In genomic region chr16:1180772-1181714, GRCh38 we compare ENCODE assay signal across 15 cellular contexts. TPM values are rescaled to one million over a fixed set of nuclear protein-coding genes. Genes with fewer than 3 reads are reported as not detected.
DNase-seq lines count a peak whose midpoint lies in the region; ATAC-seq and TF ChIP-seq lines count a peak whose summit lies in the region.
"Had no signal": no experiment of that assay in that cellular context is flagged by ENCODE, and none has a peak within 500 bp of the region (broad histone marks: within the 10 kb centered on the region; RNA-seq: fewer than 3 reads in every experiment).

No MANE protein-coding gene starts in this region.

- 0 out of 2 replicates have a peak, but pooled peaks have one; percentile 6 for TF ChIP-seq CTCF in AG04450 (IDR thresholded peaks at IDR 0.05; ENCODE audit: low read depth, low read length)
- TF ChIP-seq CTCF in Panc1 (IDR thresholded peaks at IDR 0.05) = peak; percentile 85
- no peak for TF ChIP-seq CTCF in parathyroid adenoma (IDR thresholded peaks at IDR 0.05)
- TF ChIP-seq CTCF in lower lobe of right lung (IDR thresholded peaks at IDR 0.05) = no peak

- H3K4me3 ChIP-seq in AG04450 (ENCODE audit: low read depth, low read length) (no peak overlapping the region), Panc1 (ENCODE audit: low read depth in 2 of 2, low read length in 2 of 2) (no peak overlapping the region), parathyroid adenoma (ENCODE audit: low read depth, low read length) (no peak overlapping the region), lower lobe of right lung (no peak overlapping the region)

- H3K36me3 ChIP-seq in Panc1 (ENCODE audit: control insufficient read depth, insufficient read depth, low read length) (no peaks in the 10 kb centered on the region), parathyroid adenoma (ENCODE audit: control insufficient read depth, insufficient read depth, low read length) (no peaks in the 10 kb centered on the region), lower lobe of right lung (no peaks in the 10 kb centered on the region)

- H3K27ac ChIP-seq in AG04450 (ENCODE audit: low read depth, low read length) (no peak overlapping the region), Panc1 (ENCODE audit: low read length) (peak overlapping the region; percentile 34; the same call in 1 of the 2 replicates), parathyroid adenoma (peak overlapping the region; percentile 100), lower lobe of right lung (no peak overlapping the region)

- DNase-seq in AG04450 (ENCODE audit: low read depth, low spot score) (no peak), Panc1 (ENCODE audit: low read depth, low spot score) (no peak), Right ventricle myocardium superior (peak; percentile 60), ureter (ENCODE audit: low spot score) (no peak), lower lobe of right lung (no peak), KG1 (lab: John Stamatoyannopoulos, UW) (no peak)
- DNase-seq: AML-193; hippocampal formation; naive B cell; NCI-H1930; stimulated activated CD4-positive, alpha-beta T cell treated with anti-CD3 and anti-CD28 coated beads, Interleukin-2, amount 100 ng/mL, for 24 hours had no signal

- peaks cover 20% of the 10 kb centered on the region for H3K79me2 ChIP-seq in parathyroid adenoma

- peaks cover 44% of the 10 kb centered on the region for H3K4me1 ChIP-seq in Panc1 (ENCODE audit: control insufficient read depth, insufficient read depth, low read length)
- peaks cover 24% of the 10 kb centered on the region for H3K4me1 ChIP-seq in parathyroid adenoma
- H3K4me1 ChIP-seq in lower lobe of right lung = peaks cover 16% of the 10 kb centered on the region

- H3K27me3 ChIP-seq in AG04450 (ENCODE audit: control insufficient read depth, insufficient read depth, low read length) = no peaks in the 10 kb centered on the region
- no peaks in the 10 kb centered on the region for H3K27me3 ChIP-seq in Panc1 (ENCODE audit: control insufficient read depth, insufficient read depth, low read length)
- no peaks in the 10 kb centered on the region for H3K27me3 ChIP-seq in parathyroid adenoma (ENCODE audit: control insufficient read depth, insufficient read depth, low read length)
- H3K27me3 ChIP-seq in lower lobe of right lung (ENCODE audit: low read depth) = peaks cover 4% of the 10 kb centered on the region

- no peak overlapping the region for H3K4me2 ChIP-seq in parathyroid adenoma (ENCODE audit: low read length)

- POLR2A ChIA-PET in AG04450 (lab: Yijun Ruan, JAX) (no interaction called here), Panc1 (lab: Charles Lee) (interaction anchor here (1.3 kb wide), 1 partner anchor 21 kb away, joined by 3 read pairs; no protein-coding TSS in a partner anchor)

- BruUV-seq in Panc1 (replicated peaks; lab: Mats Ljungman, UMichigan) = no TSS peak

- in situ Hi-C loops in Panc1 (cut with HindIII; ENCODE audit: low pct_unique_long_range_greater_than_20kb, low sequenced_read_pairs) = no loop called here

- H3K9me3 ChIP-seq in AG04450 (ENCODE audit: control insufficient read depth, insufficient read depth, low read length) (peaks cover 17% of the 10 kb centered on the region), Panc1 (ENCODE audit: control insufficient read depth, insufficient read depth, low read depth, low read length) (no peaks in the 10 kb centered on the region), parathyroid adenoma (ENCODE audit: control insufficient read depth, low read length) (no peaks in the 10 kb centered on the region), lower lobe of right lung (no peaks in the 10 kb centered on the region)

- ATAC-seq in Panc1 (no peak), Right ventricle myocardium superior (ENCODE audit: poor library complexity) (peak; percentile 49), lower lobe of right lung (no peak), GM18520 (IDR thresholded peaks at IDR 0.05; ENCODE audit: unreplicated experiment) (no peak)

- CTCF ChIA-PET in AG04450 (lab: Charles Lee) = interaction anchor here (0.9 to 1.2 kb wide), 2 partner anchors 78 to 116 kb away, joined by 3 read pairs; no protein-coding TSS in a partner anchor
- CTCF ChIA-PET in Panc1 (lab: Charles Lee) = interaction anchor here (0.6 to 1.2 kb wide), 3 partner anchors 10 to 449 kb away, joined by 3 to 4 read pairs (median 3); no protein-coding TSS in a partner anchor

- no peak overlapping the region for H3K9ac ChIP-seq in parathyroid adenoma

- H2AFZ ChIP-seq in parathyroid adenoma = peak overlapping the region; percentile 84

- intact Hi-C loops in Panc1 (cut with micrococcal nuclease; ENCODE audit: unreplicated experiment) = no loop called here
- intact Hi-C loops in Right ventricle myocardium superior (cut with DNase I) = no loop called here
- intact Hi-C loops in lower lobe of right lung (cut with DNase I) = no loop called here

RNA-seq across cellular contexts. Expression of gene CACNA1H, which starts 28.1 kb away (rescaled TPM):
- 1.5 and 2.1 TPM in 2 replicates for polyA plus RNA-seq in AG04450 (2011; rRNA removed)
- 3.2 and 6.3 TPM in 2 replicates for polyA minus RNA-seq in AG04450 (2011; rRNA and poly(A)+ RNA removed)
- total RNA-seq in Panc1 (2021; ENCODE audit: unreplicated experiment) = 31.1 TPM
- polyA plus RNA-seq in Panc1 (2012; ENCODE audit: insufficient read length) = 40.3 TPM
- 4.2 TPM for total RNA-seq in Right ventricle myocardium superior
- total RNA-seq in ureter = 24.4 TPM
- total RNA-seq in lower lobe of right lung = 8.4 TPM
- total RNA-seq: RPMI7951 had no signal

RNA-seq across cellular contexts. Expression of gene TPSG1, which starts 44.0 kb away (rescaled TPM):
- not detected in 2 replicates for polyA plus RNA-seq in AG04450 (2011; rRNA removed)
- polyA minus RNA-seq in AG04450 (2011; rRNA and poly(A)+ RNA removed) = not detected in 2 replicates
- 4.6 TPM for total RNA-seq in Panc1 (2021; ENCODE audit: unreplicated experiment)
- 2.4 TPM for polyA plus RNA-seq in Panc1 (2012; ENCODE audit: insufficient read length)
- 0.19 TPM for total RNA-seq in Right ventricle myocardium superior
- 1.7 TPM for total RNA-seq in ureter
- total RNA-seq in lower lobe of right lung = 2.9 TPM
- total RNA-seq: activated T-helper 2 cell treated with anti-CD3 and anti-CD28 coated beads, Interferon-gamma antibody, Interleukin-2, Interleukin-4, amounts not matched to agents 10 μg/mL and 5 μg/mL and 100 μg/mL, durations not matched to agents 14 hours and 24 hours and 36 hours had no signal

RNA-seq across cellular contexts. Expression of gene TPSB2, which starts 48.9 kb away (rescaled TPM):
- not detected in 2 replicates for polyA plus RNA-seq in AG04450 (2011; rRNA removed)
- polyA minus RNA-seq in AG04450 (2011; rRNA and poly(A)+ RNA removed) = not detected in 2 replicates
- total RNA-seq in Panc1 (2021; ENCODE audit: unreplicated experiment) (0.57 TPM), Right ventricle myocardium superior (10.1 TPM), ureter (36.9 TPM), lower lobe of right lung (168 TPM)
- 0.39 TPM for polyA plus RNA-seq in Panc1 (2012; ENCODE audit: insufficient read length)
- total RNA-seq: activated T-helper 2 cell treated with anti-CD3 and anti-CD28 coated beads, Interferon-gamma antibody, Interleukin-2, Interleukin-4, amounts not matched to agents 10 μg/mL and 5 μg/mL and 100 μg/mL, durations not matched to agents 14 hours and 24 hours and 36 hours; RPMI7951 had no signal

RNA-seq across cellular contexts. Expression of gene TPSAB1, which starts 59.5 kb away (rescaled TPM):
- not detected in 2 replicates for polyA plus RNA-seq in AG04450 (2011; rRNA removed)
- not detected in 2 replicates for polyA minus RNA-seq in AG04450 (2011; rRNA and poly(A)+ RNA removed)
- total RNA-seq in Panc1 (2021; ENCODE audit: unreplicated experiment) = not detected
- not detected for polyA plus RNA-seq in Panc1 (2012; ENCODE audit: insufficient read length)
- 7.1 TPM for total RNA-seq in Right ventricle myocardium superior
- 38.0 TPM for total RNA-seq in ureter
- total RNA-seq in lower lobe of right lung = 103 TPM
- total RNA-seq: activated T-helper 2 cell treated with anti-CD3 and anti-CD28 coated beads, Interferon-gamma antibody, Interleukin-2, Interleukin-4, amounts not matched to agents 10 μg/mL and 5 μg/mL and 100 μg/mL, durations not matched to agents 14 hours and 24 hours and 36 hours had no signal

Comparison
In these comparisons a context has a peak if more than half of its experiments do, and no peak if none do; other contexts are left out.
1. H3K27ac ChIP-seq: peak in Panc1 (single experiment) and parathyroid adenoma (single experiment); none in AG04450 (single experiment) and lower lobe of right lung (single experiment).
2. CTCF ChIP-seq: peak in AG04450 (single experiment) and Panc1 (single experiment); none in parathyroid adenoma (single experiment) and lower lobe of right lung (single experiment).